Comparison of ENCODE assay signal across 1 cellular context in genomic region chr17:75589017-75589918, GRCh38.
TF ChIP-seq lines count a peak whose summit lies in the region.

No MANE protein-coding gene starts in this region.

TF ChIP-seq in HepG2, 621 proteins besides CTCF, POLR2A, EP300 and RAD21 (continued from another document and continues in another):
- TF ChIP-seq LCORL (IDR thresholded peaks at IDR 0.05) (no peak), LCORL (CRISPR knock-in tag; IDR thresholded peaks at IDR 0.05) (no peak), FLYWCH1 (CRISPR knock-in tag; IDR thresholded peaks at IDR 0.05) (no peak), SKI (IDR thresholded peaks at IDR 0.05; ENCODE audit: partially characterized antibody) (no peak), ARNT2 (CRISPR knock-in tag; IDR thresholded peaks at IDR 0.05; ENCODE audit: low read depth) (peak; percentile 58; the same call in 1 of the 2 replicates), ZNF431 (CRISPR knock-in tag; IDR thresholded peaks at IDR 0.05; ENCODE audit: borderline replicate concordance, low read depth) (no peak; the same call in 1 of the 2 replicates), ATAD3A (CRISPR knock-in tag; IDR thresholded peaks at IDR 0.05) (no peak), SP4 (CRISPR knock-in tag; IDR thresholded peaks at IDR 0.05) (peak; percentile 81; the same call in 1 of the 2 replicates), TAF15 (IDR thresholded peaks at IDR 0.05; ENCODE audit: low read depth, low read length, poor library complexity, severe bottlenecking) (no peak), XBP1 (CRISPR knock-in tag; IDR thresholded peaks at IDR 0.05) (no peak), ZBTB14 (CRISPR knock-in tag; IDR thresholded peaks at IDR 0.05) (0 out of 2 replicates have a peak, but pooled peaks have one; percentile 20), IRF2 (CRISPR knock-in tag; IDR thresholded peaks at IDR 0.05) (no peak), MZF1 (CRISPR knock-in tag; IDR thresholded peaks at IDR 0.05; ENCODE audit: borderline replicate concordance) (0 out of 2 replicates have a peak, but pooled peaks have one; percentile 43), FOXO1 (CRISPR knock-in tag; IDR thresholded peaks at IDR 0.05) (no peak), HIC2 (CRISPR knock-in tag; IDR thresholded peaks at IDR 0.05; ENCODE audit: low read depth) (no peak; the same call in 1 of the 2 replicates), ZNF326 (CRISPR knock-in tag; IDR thresholded peaks at IDR 0.05; ENCODE audit: borderline replicate concordance) (no peak), ZNF460 (CRISPR knock-in tag; IDR thresholded peaks at IDR 0.05; ENCODE audit: borderline replicate concordance) (no peak), CHD2 (IDR thresholded peaks at IDR 0.05; ENCODE audit: low read depth, low read length) (no peak), ZNF382 (CRISPR knock-in tag; IDR thresholded peaks at IDR 0.05; ENCODE audit: borderline replicate concordance) (no peak), ASH2L (IDR thresholded peaks at IDR 0.05; ENCODE audit: insufficient read length, low read depth, low read length) (no peak), JUN (CRISPR knock-in tag; IDR thresholded peaks at IDR 0.05) (no peak), MEF2D (CRISPR knock-in tag; IDR thresholded peaks at IDR 0.05) (no peak), ZNF660 (CRISPR knock-in tag; IDR thresholded peaks at IDR 0.05; ENCODE audit: borderline replicate concordance, low read depth) (no peak), ZNF30 (CRISPR knock-in tag; IDR thresholded peaks at IDR 0.05) (no peak), ZNF607 (CRISPR knock-in tag; IDR thresholded peaks at IDR 0.05; ENCODE audit: borderline replicate concordance) (no peak), ZKSCAN1 (IDR thresholded peaks at IDR 0.05; ENCODE audit: low read length) (no peak), CBFB (CRISPR knock-in tag; IDR thresholded peaks at IDR 0.05) (0 out of 2 replicates have a peak, but pooled peaks have one; percentile 28), KLF9 (CRISPR knock-in tag; IDR thresholded peaks at IDR 0.05; ENCODE audit: low read depth) (no peak), ATF1 (CRISPR knock-in tag; IDR thresholded peaks at IDR 0.05) (no peak), ZFAT (CRISPR knock-in tag; conservative IDR thresholded peaks at IDR 0.05) (no peak), MEIS2 (CRISPR knock-in tag; IDR thresholded peaks at IDR 0.05) (peak; percentile 19; the same call in 1 of the 2 replicates), IRF1 (CRISPR knock-in tag; IDR thresholded peaks at IDR 0.05; ENCODE audit: low read depth) (no peak), RORA (CRISPR knock-in tag; IDR thresholded peaks at IDR 0.05) (no peak), ZNF160 (CRISPR knock-in tag; IDR thresholded peaks at IDR 0.05) (peak; percentile 61; the same call in 1 of the 2 replicates), MYC (CRISPR knock-in tag; IDR thresholded peaks at IDR 0.05; ENCODE audit: borderline replicate concordance) (no peak; the same call in 1 of the 2 replicates), SATB2 (CRISPR knock-in tag; IDR thresholded peaks at IDR 0.05) (no peak), GPN1 (CRISPR knock-in tag; IDR thresholded peaks at IDR 0.05; ENCODE audit: borderline replicate concordance) (no peak), ZNF678 (CRISPR knock-in tag; IDR thresholded peaks at IDR 0.05) (no peak)
- TF ChIP-seq, protein P1, sequence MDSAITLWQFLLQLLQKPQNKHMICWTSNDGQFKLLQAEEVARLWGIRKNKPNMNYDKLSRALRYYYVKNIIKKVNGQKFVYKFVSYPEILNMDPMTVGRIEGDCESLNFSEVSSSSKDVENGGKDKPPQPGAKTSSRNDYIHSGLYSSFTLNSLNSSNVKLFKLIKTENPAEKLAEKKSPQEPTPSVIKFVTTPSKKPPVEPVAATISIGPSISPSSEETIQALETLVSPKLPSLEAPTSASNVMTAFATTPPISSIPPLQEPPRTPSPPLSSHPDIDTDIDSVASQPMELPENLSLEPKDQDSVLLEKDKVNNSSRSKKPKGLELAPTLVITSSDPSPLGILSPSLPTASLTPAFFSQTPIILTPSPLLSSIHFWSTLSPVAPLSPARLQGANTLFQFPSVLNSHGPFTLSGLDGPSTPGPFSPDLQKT (CRISPR knock-in tag; IDR thresholded peaks at IDR 0.05; ENCODE audit: borderline replicate concordance), result no peak
- TF ChIP-seq, protein P2, sequence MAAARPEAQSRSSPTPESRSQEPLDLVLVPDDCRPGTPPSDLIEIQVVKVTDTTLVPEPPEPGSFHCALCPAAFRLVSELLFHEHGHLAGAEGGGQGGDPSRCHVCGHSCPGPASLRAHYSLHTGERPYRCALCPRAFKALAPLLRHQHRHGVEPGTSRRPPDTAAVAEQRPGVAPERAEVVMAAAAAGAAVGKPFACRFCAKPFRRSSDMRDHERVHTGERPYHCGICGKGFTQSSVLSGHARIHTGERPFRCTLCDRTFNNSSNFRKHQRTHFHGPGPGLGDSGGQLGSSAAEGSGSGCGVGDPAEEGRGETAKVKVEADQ (CRISPR knock-in tag; IDR thresholded peaks at IDR 0.05; ENCODE audit: borderline replicate concordance), result no peak; the same call in 1 of the 2 replicates
- TF ChIP-seq, protein P3, sequence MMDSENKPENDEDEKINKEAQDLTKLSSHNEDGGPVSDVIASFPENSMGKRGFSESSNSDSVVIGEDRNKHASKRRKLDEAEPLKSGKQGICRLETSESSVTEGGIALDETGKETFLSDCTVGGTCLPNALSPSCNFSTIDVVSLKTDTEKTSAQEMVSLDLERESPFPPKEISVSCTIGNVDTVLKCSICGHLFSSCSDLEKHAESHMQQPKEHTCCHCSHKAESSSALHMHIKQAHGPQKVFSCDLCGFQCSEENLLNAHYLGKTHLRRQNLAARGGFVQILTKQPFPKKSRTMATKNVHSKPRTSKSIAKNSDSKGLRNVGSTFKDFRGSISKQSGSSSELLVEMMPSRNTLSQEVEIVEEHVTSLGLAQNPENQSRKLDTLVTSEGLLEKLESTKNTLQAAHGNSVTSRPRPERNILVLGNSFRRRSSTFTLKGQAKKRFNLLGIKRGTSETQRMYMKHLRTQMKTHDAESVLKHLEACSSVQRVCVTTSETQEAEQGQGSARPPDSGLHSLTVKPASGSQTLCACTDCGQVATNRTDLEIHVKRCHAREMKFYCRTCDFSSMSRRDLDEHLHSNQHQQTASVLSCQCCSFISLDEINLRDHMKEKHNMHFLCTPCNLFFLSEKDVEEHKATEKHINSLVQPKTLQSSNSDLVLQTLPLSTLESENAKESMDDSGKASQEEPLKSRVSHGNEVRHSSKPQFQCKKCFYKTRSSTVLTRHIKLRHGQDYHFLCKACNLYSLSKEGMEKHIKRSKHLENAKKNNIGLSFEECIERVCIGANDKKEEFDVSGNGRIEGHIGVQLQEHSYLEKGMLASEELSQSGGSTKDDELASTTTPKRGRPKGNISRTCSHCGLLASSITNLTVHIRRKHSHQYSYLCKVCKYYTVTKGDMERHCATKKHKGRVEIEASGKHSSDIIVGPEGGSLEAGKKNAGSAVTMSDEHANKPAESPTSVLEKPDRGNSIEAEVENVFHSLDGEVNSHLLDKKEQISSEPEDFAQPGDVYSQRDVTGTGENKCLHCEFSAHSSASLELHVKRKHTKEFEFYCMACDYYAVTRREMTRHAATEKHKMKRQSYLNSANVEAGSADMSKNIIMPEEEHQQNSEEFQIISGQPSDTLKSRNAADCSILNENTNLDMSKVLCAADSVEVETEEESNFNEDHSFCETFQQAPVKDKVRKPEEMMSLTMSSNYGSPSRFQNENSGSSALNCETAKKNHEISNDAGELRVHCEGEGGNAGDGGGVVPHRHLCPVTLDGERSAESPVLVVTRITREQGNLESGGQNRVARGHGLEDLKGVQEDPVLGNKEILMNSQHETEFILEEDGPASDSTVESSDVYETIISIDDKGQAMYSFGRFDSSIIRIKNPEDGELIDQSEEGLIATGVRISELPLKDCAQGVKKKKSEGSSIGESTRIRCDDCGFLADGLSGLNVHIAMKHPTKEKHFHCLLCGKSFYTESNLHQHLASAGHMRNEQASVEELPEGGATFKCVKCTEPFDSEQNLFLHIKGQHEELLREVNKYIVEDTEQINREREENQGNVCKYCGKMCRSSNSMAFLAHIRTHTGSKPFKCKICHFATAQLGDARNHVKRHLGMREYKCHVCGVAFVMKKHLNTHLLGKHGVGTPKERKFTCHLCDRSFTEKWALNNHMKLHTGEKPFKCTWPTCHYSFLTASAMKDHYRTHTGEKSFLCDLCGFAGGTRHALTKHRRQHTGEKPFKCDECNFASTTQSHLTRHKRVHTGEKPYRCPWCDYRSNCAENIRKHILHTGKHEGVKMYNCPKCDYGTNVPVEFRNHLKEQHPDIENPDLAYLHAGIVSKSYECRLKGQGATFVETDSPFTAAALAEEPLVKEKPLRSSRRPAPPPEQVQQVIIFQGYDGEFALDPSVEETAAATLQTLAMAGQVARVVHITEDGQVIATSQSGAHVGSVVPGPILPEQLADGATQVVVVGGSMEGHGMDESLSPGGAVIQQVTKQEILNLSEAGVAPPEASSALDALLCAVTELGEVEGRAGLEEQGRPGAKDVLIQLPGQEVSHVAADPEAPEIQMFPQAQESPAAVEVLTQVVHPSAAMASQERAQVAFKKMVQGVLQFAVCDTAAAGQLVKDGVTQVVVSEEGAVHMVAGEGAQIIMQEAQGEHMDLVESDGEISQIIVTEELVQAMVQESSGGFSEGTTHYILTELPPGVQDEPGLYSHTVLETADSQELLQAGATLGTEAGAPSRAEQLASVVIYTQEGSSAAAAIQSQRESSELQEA (CRISPR knock-in tag; IDR thresholded peaks at IDR 0.05; ENCODE audit: not compliant biosample characterization), result peak; percentile 31
- TF ChIP-seq, protein P4, sequence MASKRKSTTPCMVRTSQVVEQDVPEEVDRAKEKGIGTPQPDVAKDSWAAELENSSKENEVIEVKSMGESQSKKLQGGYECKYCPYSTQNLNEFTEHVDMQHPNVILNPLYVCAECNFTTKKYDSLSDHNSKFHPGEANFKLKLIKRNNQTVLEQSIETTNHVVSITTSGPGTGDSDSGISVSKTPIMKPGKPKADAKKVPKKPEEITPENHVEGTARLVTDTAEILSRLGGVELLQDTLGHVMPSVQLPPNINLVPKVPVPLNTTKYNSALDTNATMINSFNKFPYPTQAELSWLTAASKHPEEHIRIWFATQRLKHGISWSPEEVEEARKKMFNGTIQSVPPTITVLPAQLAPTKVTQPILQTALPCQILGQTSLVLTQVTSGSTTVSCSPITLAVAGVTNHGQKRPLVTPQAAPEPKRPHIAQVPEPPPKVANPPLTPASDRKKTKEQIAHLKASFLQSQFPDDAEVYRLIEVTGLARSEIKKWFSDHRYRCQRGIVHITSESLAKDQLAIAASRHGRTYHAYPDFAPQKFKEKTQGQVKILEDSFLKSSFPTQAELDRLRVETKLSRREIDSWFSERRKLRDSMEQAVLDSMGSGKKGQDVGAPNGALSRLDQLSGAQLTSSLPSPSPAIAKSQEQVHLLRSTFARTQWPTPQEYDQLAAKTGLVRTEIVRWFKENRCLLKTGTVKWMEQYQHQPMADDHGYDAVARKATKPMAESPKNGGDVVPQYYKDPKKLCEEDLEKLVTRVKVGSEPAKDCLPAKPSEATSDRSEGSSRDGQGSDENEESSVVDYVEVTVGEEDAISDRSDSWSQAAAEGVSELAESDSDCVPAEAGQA (IDR thresholded peaks at IDR 0.05; ENCODE audit: low read depth), result no peak
- TF ChIP-seq, protein P4 (CRISPR knock-in tag; IDR thresholded peaks at IDR 0.05; ENCODE audit: borderline replicate concordance), result no peak
- TF ChIP-seq, protein P5, sequence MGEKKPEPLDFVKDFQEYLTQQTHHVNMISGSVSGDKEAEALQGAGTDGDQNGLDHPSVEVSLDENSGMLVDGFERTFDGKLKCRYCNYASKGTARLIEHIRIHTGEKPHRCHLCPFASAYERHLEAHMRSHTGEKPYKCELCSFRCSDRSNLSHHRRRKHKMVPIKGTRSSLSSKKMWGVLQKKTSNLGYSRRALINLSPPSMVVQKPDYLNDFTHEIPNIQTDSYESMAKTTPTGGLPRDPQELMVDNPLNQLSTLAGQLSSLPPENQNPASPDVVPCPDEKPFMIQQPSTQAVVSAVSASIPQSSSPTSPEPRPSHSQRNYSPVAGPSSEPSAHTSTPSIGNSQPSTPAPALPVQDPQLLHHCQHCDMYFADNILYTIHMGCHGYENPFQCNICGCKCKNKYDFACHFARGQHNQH (CRISPR knock-in tag; IDR thresholded peaks at IDR 0.05), result no peak; the same call in 1 of the 2 replicates
